ENCODE assay signal across 1 cellular context in genomic region chr1:1419812-1420653, GRCh38.
TF ChIP-seq lines count a peak whose summit lies in the region.

No MANE protein-coding gene starts in this region.

TF ChIP-seq in IMR-90, 13 proteins besides CTCF, POLR2A, EP300 and RAD21:
- TF ChIP-seq USF2 (IDR thresholded peaks at IDR 0.05; ENCODE audit: low read depth, low read length) (no peak), SMC3 (IDR thresholded peaks at IDR 0.05; ENCODE audit: low read depth, low read length) (no peak), CHD1 (IDR thresholded peaks at IDR 0.05; ENCODE audit: low read depth, low read length) (no peak)
